In genomic region chr1:246304468-246305259, GRCh38 we compare ENCODE assay signal across 14 cellular contexts.
DNase-seq lines count a peak whose midpoint lies in the region; ATAC-seq and TF ChIP-seq lines count a peak whose summit lies in the region.
"Had no signal": no experiment of that assay in that cellular context is flagged by ENCODE, and none has a peak within 500 bp of the region (broad histone marks: within the 10 kb centered on the region; RNA-seq: fewer than 3 reads in every experiment).

No MANE protein-coding gene starts in this region.

- H3K27ac ChIP-seq in GM23338 (ENCODE audit: low read depth), result no peak overlapping the region
- H3K27ac ChIP-seq in mesendoderm (ENCODE audit: low read depth, low read length), result no peak overlapping the region
- no peak overlapping the region for H3K27ac ChIP-seq in vagina

- H2BK5ac ChIP-seq in mesendoderm (ENCODE audit: low read length), result no peak overlapping the region

- H3K9me2 ChIP-seq in GM23338 (ENCODE audit: insufficient read depth), result no peaks in the 10 kb centered on the region

- H3K27me3 ChIP-seq in GM23338 (ENCODE audit: insufficient read depth) (no peaks in the 10 kb centered on the region), mesendoderm (ENCODE audit: insufficient read depth, low read length, poor library complexity) (no peaks in the 10 kb centered on the region), vagina (no peaks in the 10 kb centered on the region)

- no CpG with 5 or more reads among the region's 5 CpGs for WGBS in mesendoderm (ENCODE audit: extremely low coverage, insufficient coverage, low lambda C conversion rate)

- H3K4me1 ChIP-seq in GM23338 (ENCODE audit: insufficient read depth) (peaks cover 5% of the 10 kb centered on the region; the same call in 1 of the 2 replicates), mesendoderm (ENCODE audit: control insufficient read depth, low read depth, low read length) (no peaks in the 10 kb centered on the region), vagina (peaks cover 10% of the 10 kb centered on the region)

- no peak for ATAC-seq in GM23338
- no peak for ATAC-seq in omental fat pad (ENCODE audit: low FRiP score)
- ATAC-seq in esophagus mucosa, result no peak
- ATAC-seq: A549; CD8-positive, alpha-beta T cell had no signal

- no peaks in the 10 kb centered on the region for H3F3A ChIP-seq in GM23338 (replicated peaks; ENCODE audit: low read depth)

- H4K20me1 ChIP-seq in GM23338 (replicated peaks; ENCODE audit: insufficient read depth), result no peaks in the 10 kb centered on the region

- H3K79me1 ChIP-seq in mesendoderm (ENCODE audit: low read length), result no peaks in the 10 kb centered on the region

- H3K79me2 ChIP-seq in GM23338 (replicated peaks; ENCODE audit: insufficient read depth), result no peaks in the 10 kb centered on the region
- H3K79me2 ChIP-seq in mesendoderm (ENCODE audit: control insufficient read depth, insufficient read depth, low read length), result no peaks in the 10 kb centered on the region

- H2AK5ac ChIP-seq in mesendoderm (ENCODE audit: low read length), result no peak overlapping the region

- H3K9me3 Mint-ChIP-seq in GM23338, result no peaks in the 10 kb centered on the region
- H3K9me3 Mint-ChIP-seq: CD8-positive, alpha-beta T cell had no signal

- intact Hi-C loops in vagina (cut with DNase I), result no loop called here

- 0 out of 2 replicates have a peak overlapping the region, but pooled peaks have one; percentile 65 for H3K27ac Mint-ChIP-seq in GM23338
- H3K27ac Mint-ChIP-seq: CD14-positive monocyte; CD8-positive, alpha-beta T cell; IgD-negative memory B cell had no signal

- H4K5ac ChIP-seq in mesendoderm (ENCODE audit: low read length), result no peak overlapping the region

- H3K4me1 Mint-ChIP-seq in GM23338, result peaks cover 13% of the 10 kb centered on the region; the same call in 2 of the 3 replicates
- H3K4me1 Mint-ChIP-seq: CD14-positive monocyte had no signal

- H3K9ac ChIP-seq in mesendoderm (ENCODE audit: low read length), result no peak overlapping the region

- H3K4ac ChIP-seq in mesendoderm (ENCODE audit: low read depth, low read length), result no peak overlapping the region

- no peak overlapping the region for H4K8ac ChIP-seq in mesendoderm (ENCODE audit: low read depth, low read length)

- no peak overlapping the region for H3K4me2 ChIP-seq in GM23338
- no peak overlapping the region for H3K4me2 ChIP-seq in mesendoderm (ENCODE audit: low read length)
- H3K4me2 ChIP-seq: A549 had no signal

- H3K18ac ChIP-seq in mesendoderm (ENCODE audit: low read length), result no peak overlapping the region

- no peak overlapping the region for H3K23ac ChIP-seq in mesendoderm (ENCODE audit: low read length)

- H3K4me3 Mint-ChIP-seq in GM23338, result no peak overlapping the region
- H3K4me3 Mint-ChIP-seq: CD14-positive monocyte; CD8-positive, alpha-beta T cell; IgD-negative memory B cell had no signal

- H2BK120ac ChIP-seq in mesendoderm (ENCODE audit: low read depth, low read length), result peak overlapping the region; percentile 38

- TF ChIP-seq CTCF in GM23338 (conservative IDR thresholded peaks at IDR 0.05; ENCODE audit: low read depth in 2 of 2) (no peak), omental fat pad (IDR thresholded peaks at IDR 0.05) (no peak), vagina (IDR thresholded peaks at IDR 0.05) (no peak)

- no peaks in the 10 kb centered on the region for H3K9me3 ChIP-seq in vagina
- H3K9me3 ChIP-seq: A549 had no signal

- TF ChIP-seq POLR2A in vagina (IDR thresholded peaks at IDR 0.05), result no peak

- no peaks in the 10 kb centered on the region for H3K27me3 Mint-ChIP-seq in GM23338 (ENCODE audit: insufficient read depth, low read depth, poor library complexity)
- H3K27me3 Mint-ChIP-seq: IgD-negative memory B cell had no signal

- H2AFZ ChIP-seq in GM23338, result no peak overlapping the region

- H3K36me3 Mint-ChIP-seq in GM23338 (ENCODE audit: low read depth), result no peaks in the 10 kb centered on the region
- H3K36me3 Mint-ChIP-seq: CD14-positive monocyte had no signal

- H3K4me3 ChIP-seq in GM23338, result no peak overlapping the region
- H3K4me3 ChIP-seq in mesendoderm (ENCODE audit: low read length), result no peak overlapping the region
- H3K4me3 ChIP-seq in vagina, result no peak overlapping the region
- H3K4me3 ChIP-seq: A549 had no signal

- no peaks in the 10 kb centered on the region for H3K36me3 ChIP-seq in GM23338 (ENCODE audit: insufficient read depth)
- no peaks in the 10 kb centered on the region for H3K36me3 ChIP-seq in mesendoderm (ENCODE audit: control insufficient read depth, insufficient read depth, low read length)
- no peaks in the 10 kb centered on the region for H3K36me3 ChIP-seq in vagina

- H2BK15ac ChIP-seq in mesendoderm (replicated peaks; ENCODE audit: low read depth), result no peak overlapping the region

- no peak for DNase-seq in GM23338 (ENCODE audit: low spot score)
- DNase-seq in NCI-H460 (ENCODE audit: extremely low read depth, low read depth), result peak; percentile 79
- no peak for DNase-seq in mesendoderm
- DNase-seq in omental fat pad (ENCODE audit: low spot score), result no peak
- no peak for DNase-seq in vagina (ENCODE audit: extremely low spot score in 2 of 2)
- no peak for DNase-seq in NCI-H1694 treated with DMSO at 0.1 percent for 48 hours (lab: John Stamatoyannopoulos, UW)
- DNase-seq: CD8-positive, alpha-beta T cell; COR-L47; DND-41; GDM1 had no signal

- H3K56ac ChIP-seq in mesendoderm (ENCODE audit: low read length), result no peak overlapping the region

TF ChIP-seq in GM23338, 12 proteins besides CTCF, POLR2A, EP300 and RAD21:
- TF ChIP-seq ZNF114 (CRISPR knock-in tag; IDR thresholded peaks at IDR 0.05), result no peak
